ENCODE assay signal across 21 cellular contexts in the genomic region with DNA sequence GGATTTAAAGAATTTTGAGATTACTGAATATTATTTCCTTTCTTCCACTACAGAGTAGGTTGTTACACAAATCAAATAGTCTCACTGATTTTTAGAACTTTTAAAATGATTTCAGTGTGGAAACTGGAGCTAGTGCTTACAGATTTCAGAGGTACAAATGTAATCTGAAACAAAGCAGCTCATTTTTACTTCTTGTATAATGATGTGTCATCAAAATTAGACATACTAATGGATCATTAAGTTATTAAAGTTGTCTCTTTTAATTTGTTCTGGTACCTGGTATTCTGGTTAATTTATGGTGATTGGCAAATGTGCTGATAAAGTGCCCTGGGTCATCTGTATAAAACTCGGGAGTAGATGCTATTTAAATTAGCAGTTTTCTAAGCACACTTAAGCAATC.
DNase-seq lines count a peak whose midpoint lies in the region; ATAC-seq, FAIRE-seq and TF ChIP-seq lines count a peak whose summit lies in the region.
"Had no signal": no experiment of that assay in that cellular context is flagged by ENCODE, and none has a peak within 500 bp of the region (broad histone marks: within the 10 kb centered on the region; RNA-seq: fewer than 3 reads in every experiment).

No MANE protein-coding gene starts in this region.

- dilution Hi-C loops in IMR-90 (cut with HindIII; ENCODE audit: low sequenced_read_pairs, unreplicated experiment) = no loop called here

- H3K9me3 Mint-ChIP-seq in endodermal cell = peaks cover 25% of the 10 kb centered on the region
- no peaks in the 10 kb centered on the region for H3K9me3 Mint-ChIP-seq in T-cell
- H3K9me3 Mint-ChIP-seq: CD4-positive, alpha-beta T cell; CD8-positive, alpha-beta T cell had no signal

- H3K4me3 Mint-ChIP-seq in endodermal cell (no peak overlapping the region), T-cell (no peak overlapping the region)
- H3K4me3 Mint-ChIP-seq: B cell; CD4-positive, alpha-beta T cell; CD8-positive, alpha-beta T cell had no signal

- H3K9me3 ChIP-seq in A549 (no peaks in the 10 kb centered on the region), IMR-90 (ENCODE audit: control insufficient read depth, insufficient read depth, low read length) (no peaks in the 10 kb centered on the region), K562 (replicated peaks; ENCODE audit: control insufficient read depth, insufficient read depth, low read depth, low read length) (no peaks in the 10 kb centered on the region), endodermal cell (ENCODE audit: control insufficient read depth, low read length) (no peaks in the 10 kb centered on the region)
- H3K9me3 ChIP-seq: Caco-2 had no signal

- H4K5ac ChIP-seq in IMR-90 (ENCODE audit: low read depth, low read length) = no peak overlapping the region

- no peak for FAIRE-seq in A549 (lab: Jason Lieb, UNC)
- FAIRE-seq in K562 (lab: Jason Lieb, UNC) = no peak
- FAIRE-seq: A204.1, D721Med, G401.6, GM12891, GM19239 had no signal

- no peak overlapping the region for H2AFZ ChIP-seq in IMR-90 (replicated peaks; ENCODE audit: low read length, poor library complexity)
- no peak overlapping the region for H2AFZ ChIP-seq in K562 (ENCODE audit: low read depth, low read length)

- H3K27ac Mint-ChIP-seq in endodermal cell = no peak overlapping the region
- no peak overlapping the region for H3K27ac Mint-ChIP-seq in T-cell
- H3K27ac Mint-ChIP-seq: B cell; CD4-positive, alpha-beta T cell; CD8-positive, alpha-beta T cell had no signal

- H3K4me1 Mint-ChIP-seq in endodermal cell (no peaks in the 10 kb centered on the region), T-cell (no peaks in the 10 kb centered on the region)
- H3K4me1 Mint-ChIP-seq: B cell had no signal

- no peaks in the 10 kb centered on the region for H3K27me3 ChIP-seq in IMR-90 (ENCODE audit: control insufficient read depth, insufficient read depth, low read length)
- H3K27me3 ChIP-seq in K562 (ENCODE audit: control insufficient read depth in 2 of 2, insufficient read depth in 2 of 2, low read length in 2 of 2) = no peaks in the 10 kb centered on the region
- H3K27me3 ChIP-seq in endodermal cell (ENCODE audit: control insufficient read depth, insufficient read depth, low read length, poor library complexity, severe bottlenecking) = no peaks in the 10 kb centered on the region

- CTCF ChIA-PET in A549 (lab: Yijun Ruan, JAX) = no interaction called here
- CTCF ChIA-PET in IMR-90 (lab: Yijun Ruan, JAX) = no interaction called here
- CTCF ChIA-PET in K562 (lab: Yijun Ruan, JAX; ENCODE audit: low intra/inter-chr PET ratio) = no interaction called here
- CTCF ChIA-PET in T-cell (lab: Charles Lee) = interaction anchor here in 1 of 2 donors (0.6 kb wide), 1 partner anchor 147 kb away, joined by 10 read pairs; no protein-coding TSS in a partner anchor

- no peak overlapping the region for H2BK120ac ChIP-seq in IMR-90 (ENCODE audit: low read depth, low read length)

- H4K8ac ChIP-seq in IMR-90 (ENCODE audit: low read depth in 2 of 2, low read length in 2 of 2) = no peak overlapping the region

- H3K9ac ChIP-seq in IMR-90 (ENCODE audit: low read depth, low read length) (no peak overlapping the region), K562 (ENCODE audit: insufficient read depth in 1 of 2, low read depth in 2 of 2, low read length in 2 of 2) (no peak overlapping the region), endodermal cell (ENCODE audit: extremely low read depth, low read length, poor library complexity, severe bottlenecking) (no peak overlapping the region)
- H3K9ac ChIP-seq: BLaER1 treated with 17β-estradiol and CSF1 and Interleukin-3, amounts not matched to agents 10 nM and 100 nM had no signal

- no peak overlapping the region for H3K27ac ChIP-seq in A549
- no peak overlapping the region for H3K27ac ChIP-seq in IMR-90 (ENCODE audit: insufficient read depth, low read length)
- H3K27ac ChIP-seq in K562 (ENCODE audit: extremely low read depth, low read depth, low read length) = no peak overlapping the region
- no peak overlapping the region for H3K27ac ChIP-seq in endodermal cell (ENCODE audit: low read depth, low read length)
- H3K27ac ChIP-seq: BLaER1 treated with 17β-estradiol and CSF1 and Interleukin-3, amounts not matched to agents 10 nM and 100 nM; C4-2B had no signal

- no peak overlapping the region for H3K23ac ChIP-seq in IMR-90 (ENCODE audit: low read depth, low read length)

- no peak overlapping the region for H2BK5ac ChIP-seq in IMR-90 (ENCODE audit: low read depth, low read length, poor library complexity, severe bottlenecking)

- no peaks in the 10 kb centered on the region for H3K4me1 ChIP-seq in A549
- no peaks in the 10 kb centered on the region for H3K4me1 ChIP-seq in IMR-90 (ENCODE audit: control insufficient read depth, insufficient read depth, low read length)
- H3K4me1 ChIP-seq in K562 (replicated peaks in 1 of 2; ENCODE audit: control insufficient read depth in 2 of 2, insufficient read depth in 2 of 2, low read length in 2 of 2) = no peaks in the 10 kb centered on the region
- H3K4me1 ChIP-seq in endodermal cell (ENCODE audit: control insufficient read depth, insufficient read depth, low read length) = no peaks in the 10 kb centered on the region
- H3K4me1 ChIP-seq: BLaER1 treated with 17β-estradiol and CSF1 and Interleukin-3, amounts not matched to agents 10 nM and 100 nM; Caco-2 had no signal

- no peak for DNase-seq in A549 (ENCODE audit: low read depth in 1 of 2, low spot score in 1 of 2)
- DNase-seq in IMR-90 = no peak
- no peak for DNase-seq in K562 (ENCODE audit: extremely low read depth in 1 of 4, low spot score in 3 of 4)
- no peak for DNase-seq in endodermal cell
- DNase-seq in T-cell = no peak
- DNase-seq: 8988T; AML-193; Caco-2; Calu3; CD4-positive, alpha-beta T cell; CD8-positive, alpha-beta T cell; DMS79 treated with DMSO at 0.1 percent for 48 hours; GF-D8 had no signal

- H3K4me2 ChIP-seq in A549 = no peak overlapping the region
- no peak overlapping the region for H3K4me2 ChIP-seq in IMR-90 (ENCODE audit: low read depth, low read length)
- no peak overlapping the region for H3K4me2 ChIP-seq in K562 (ENCODE audit: insufficient read depth, low read length)
- H3K4me2 ChIP-seq: BLaER1 treated with 17β-estradiol and CSF1 and Interleukin-3, amounts not matched to agents 10 nM and 100 nM had no signal

- H3K18ac ChIP-seq in IMR-90 (ENCODE audit: low read depth, low read length) = no peak overlapping the region

- POLR2A ChIA-PET in A549 (lab: Yijun Ruan, JAX) = no interaction called here
- POLR2A ChIA-PET in IMR-90 (lab: Charles Lee; ENCODE audit: unreplicated experiment) = no interaction called here
- POLR2A ChIA-PET in K562 (lab: Yijun Ruan, JAX) = no interaction called here
- POLR2A ChIA-PET in T-cell (lab: Charles Lee) = no interaction called here

- no peak overlapping the region for H4K91ac ChIP-seq in IMR-90 (ENCODE audit: insufficient read depth, low read depth, low read length)

- H4K20me1 ChIP-seq in IMR-90 (ENCODE audit: insufficient read depth, low read length) (no peaks in the 10 kb centered on the region), K562 (replicated peaks; ENCODE audit: control insufficient read depth, insufficient read depth, low read length) (no peaks in the 10 kb centered on the region)
- H4K20me1 ChIP-seq: BLaER1 treated with 17β-estradiol and CSF1 and Interleukin-3, amounts not matched to agents 10 nM and 100 nM had no signal

- intact Hi-C loops in IMR-90 (cut with micrococcal nuclease) = no loop called here
- intact Hi-C loops in K562 (cut with micrococcal nuclease) = no loop called here

- H3K4ac ChIP-seq in IMR-90 (ENCODE audit: low read depth, low read length) = no peak overlapping the region

- H2AK9ac ChIP-seq in IMR-90 (replicated peaks; ENCODE audit: low read depth, low read length, poor library complexity) = no peak overlapping the region

- no peak for TF ChIP-seq RAD21 in A549 (conservative IDR thresholded peaks at IDR 0.05 in 1 of 2, IDR thresholded peaks at IDR 0.05 in 1 of 2)
- no peak for TF ChIP-seq RAD21 in IMR-90 (IDR thresholded peaks at IDR 0.05; ENCODE audit: low read length)
- no peak for TF ChIP-seq RAD21 in K562 (CRISPR knock-in tag; conservative IDR thresholded peaks at IDR 0.05 in 1 of 2, IDR thresholded peaks at IDR 0.05 in 1 of 2)

- 0% methylated on average over 1 of the region's 1 CpG for WGBS in A549 (ENCODE audit: missing lambda C conversion rate)
- WGBS in IMR-90 (ENCODE audit: extremely low coverage in 2 of 2, insufficient read length in 1 of 2), 2 experiments = no CpG with 5 or more reads among the region's 1 CpG
- WGBS in K562 (ENCODE audit: insufficient coverage, low coverage, missing lambda C conversion rate) = 0% methylated on average over 1 of the region's 1 CpG
- WGBS in endodermal cell (ENCODE audit: insufficient coverage in 1 of 2, insufficient read length in 1 of 2), 2 experiments = 100% methylated on average over 1 of the region's 1 CpG; no CpG with 5 or more reads in 1 of the 2 experiments

- H3K36me3 ChIP-seq in IMR-90 (ENCODE audit: control insufficient read depth, insufficient read depth, low read length) (no peaks in the 10 kb centered on the region), K562 (ENCODE audit: control insufficient read depth, insufficient read depth, low read length) (no peaks in the 10 kb centered on the region), endodermal cell (ENCODE audit: control insufficient read depth, insufficient read depth, low read length) (no peaks in the 10 kb centered on the region)
- H3K36me3 ChIP-seq: BLaER1 treated with 17β-estradiol and CSF1 and Interleukin-3, amounts not matched to agents 10 nM and 100 nM had no signal

- in situ Hi-C loops in IMR-90 (cut with MboI; ENCODE audit: low sequenced_read_pairs) (no loop called here), K562 (cut with MboI) (no loop called here)

- no peak overlapping the region for H3K56ac ChIP-seq in IMR-90 (ENCODE audit: extremely low read depth, insufficient read depth, low read length)

- no peak overlapping the region for H2BK20ac ChIP-seq in IMR-90 (ENCODE audit: low read depth, low read length)

- H3K36me3 Mint-ChIP-seq in endodermal cell (ENCODE audit: low read depth) (no peaks in the 10 kb centered on the region), T-cell (no peaks in the 10 kb centered on the region)
- H3K36me3 Mint-ChIP-seq: CD8-positive, alpha-beta T cell had no signal

- H3K27me3 Mint-ChIP-seq in endodermal cell (ENCODE audit: insufficient read depth) = no peaks in the 10 kb centered on the region
- no peaks in the 10 kb centered on the region for H3K27me3 Mint-ChIP-seq in T-cell
- H3K27me3 Mint-ChIP-seq: B cell; CD4-positive, alpha-beta T cell had no signal

- H3K4me3 ChIP-seq in A549 = no peak overlapping the region
- no peak overlapping the region for H3K4me3 ChIP-seq in IMR-90 (ENCODE audit: insufficient read depth, low read depth, low read length)
- H3K4me3 ChIP-seq in K562 = no peak overlapping the region
- H3K4me3 ChIP-seq in endodermal cell (ENCODE audit: low read length) = no peak overlapping the region
- H3K4me3 ChIP-seq: BLaER1 treated with 17β-estradiol and CSF1 and Interleukin-3, amounts not matched to agents 10 nM and 100 nM had no signal

- H3K9me1 ChIP-seq in IMR-90 (ENCODE audit: insufficient read depth, low read length) (no peaks in the 10 kb centered on the region), K562 (ENCODE audit: control insufficient read depth, insufficient read depth, low read length) (no peaks in the 10 kb centered on the region)

- no peak overlapping the region for H3K14ac ChIP-seq in IMR-90 (replicated peaks; ENCODE audit: low read depth, low read length)

- TF ChIP-seq EP300 in A549 (IDR thresholded peaks at IDR 0.05) = no peak
- TF ChIP-seq EP300 in K562 (IDR thresholded peaks at IDR 0.05; ENCODE audit: low read length) = no peak

- BruUV-seq in IMR-90 (replicated peaks; lab: Mats Ljungman, UMichigan) (no TSS peak), K562 (replicated peaks; lab: Mats Ljungman, UMichigan) (no TSS peak)

- no peak for ATAC-seq in A549
- no peak for ATAC-seq in IMR-90 (ENCODE audit: low read depth)
- ATAC-seq in K562 = no peak
- no peak for ATAC-seq in T-cell (replicated peaks in 1 of 4)
- ATAC-seq: CD8-positive, alpha-beta T cell had no signal

- H3K79me1 ChIP-seq in IMR-90 (ENCODE audit: low read depth in 1 of 2, low read length in 2 of 2) = no peaks in the 10 kb centered on the region

- no peak overlapping the region for H2AK5ac ChIP-seq in IMR-90 (ENCODE audit: low read depth, low read length)

- no peak overlapping the region for H2BK15ac ChIP-seq in IMR-90 (ENCODE audit: low read depth, low read length)

- TF ChIP-seq CTCF in A549 (IDR thresholded peaks at IDR 0.05) (no peak), IMR-90 (conservative IDR thresholded peaks at IDR 0.05; ENCODE audit: low read depth, low read length) (no peak), K562 (IDR thresholded peaks at IDR 0.05 in 2 of 3, conservative IDR thresholded peaks at IDR 0.05 in 1 of 3; ENCODE audit: insufficient read depth in 2 of 3, low read depth in 1 of 3, low read length in 3 of 3) (no peak), endodermal cell (conservative IDR thresholded peaks at IDR 0.05) (no peak)

- no peaks in the 10 kb centered on the region for H3K79me2 ChIP-seq in K562 (ENCODE audit: control insufficient read depth, insufficient read depth, low read length)

- TF ChIP-seq POLR2A in A549 (IDR thresholded peaks at IDR 0.05; ENCODE audit: low read length) (no peak), IMR-90 (IDR thresholded peaks at IDR 0.05; ENCODE audit: low read depth, low read length) (no peak), K562 (conservative IDR thresholded peaks at IDR 0.05) (no peak)
